In genomic region chr3:10173926-10174435, GRCh38 we compare ENCODE assay signal across 2 cellular contexts.
TF ChIP-seq lines count a peak whose summit lies in the region.

No MANE protein-coding gene starts in this region.

TF ChIP-seq in GM12878, 131 proteins besides CTCF, POLR2A, EP300 and RAD21 (continued from another document and continues in another):
- TF ChIP-seq CUX1 (IDR thresholded peaks at IDR 0.05; ENCODE audit: insufficient replicate concordance, low read depth, low read length) (no peak), CREB1 (IDR thresholded peaks at IDR 0.05; ENCODE audit: low read depth) (0 out of 2 replicates have a peak, but pooled peaks have one; percentile 17), ZNF622 (IDR thresholded peaks at IDR 0.05) (no peak), FOXK2 (IDR thresholded peaks at IDR 0.05) (no peak), IKZF1 (conservative IDR thresholded peaks at IDR 0.05) (peak; percentile 76), TBL1XR1 (IDR thresholded peaks at IDR 0.05; ENCODE audit: low read depth, low read length) (no peak), ZNF384 (IDR thresholded peaks at IDR 0.05; ENCODE audit: borderline replicate concordance, low read depth, low read length) (no peak), BRCA1 (IDR thresholded peaks at IDR 0.05; ENCODE audit: low read depth, low read length) (no peak), CHD1 (IDR thresholded peaks at IDR 0.05; ENCODE audit: low read depth, low read length) (no peak), ZNF274 (IDR thresholded peaks at IDR 0.05; ENCODE audit: insufficient read depth, insufficient read length) (no peak), MLLT1 (IDR thresholded peaks at IDR 0.05) (no peak), BHLHE40 (IDR thresholded peaks at IDR 0.05; ENCODE audit: borderline replicate concordance in 1 of 2, low read depth in 2 of 2, low read length in 1 of 2) (peak in 1 of 2 experiments; percentile 11; a peak in 1 of 4 replicates), ZBTB4 (CRISPR knock-in tag; IDR thresholded peaks at IDR 0.05) (no peak), PAX8 (IDR thresholded peaks at IDR 0.05) (no peak), TAF1 (IDR thresholded peaks at IDR 0.05; ENCODE audit: borderline replicate concordance, low read depth, low read length) (no peak)
- TF ChIP-seq, protein P1, sequence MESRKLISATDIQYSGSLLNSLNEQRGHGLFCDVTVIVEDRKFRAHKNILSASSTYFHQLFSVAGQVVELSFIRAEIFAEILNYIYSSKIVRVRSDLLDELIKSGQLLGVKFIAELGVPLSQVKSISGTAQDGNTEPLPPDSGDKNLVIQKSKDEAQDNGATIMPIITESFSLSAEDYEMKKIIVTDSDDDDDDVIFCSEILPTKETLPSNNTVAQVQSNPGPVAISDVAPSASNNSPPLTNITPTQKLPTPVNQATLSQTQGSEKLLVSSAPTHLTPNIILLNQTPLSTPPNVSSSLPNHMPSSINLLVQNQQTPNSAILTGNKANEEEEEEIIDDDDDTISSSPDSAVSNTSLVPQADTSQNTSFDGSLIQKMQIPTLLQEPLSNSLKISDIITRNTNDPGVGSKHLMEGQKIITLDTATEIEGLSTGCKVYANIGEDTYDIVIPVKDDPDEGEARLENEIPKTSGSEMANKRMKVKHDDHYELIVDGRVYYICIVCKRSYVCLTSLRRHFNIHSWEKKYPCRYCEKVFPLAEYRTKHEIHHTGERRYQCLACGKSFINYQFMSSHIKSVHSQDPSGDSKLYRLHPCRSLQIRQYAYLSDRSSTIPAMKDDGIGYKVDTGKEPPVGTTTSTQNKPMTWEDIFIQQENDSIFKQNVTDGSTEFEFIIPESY (IDR thresholded peaks at IDR 0.05) = no peak

TF ChIP-seq in HepG2, 621 proteins besides CTCF, POLR2A, EP300 and RAD21 (continued from another document and continues in another):
- TF ChIP-seq MLX (CRISPR knock-in tag; IDR thresholded peaks at IDR 0.05) (0 out of 2 replicates have a peak, but pooled peaks have one; percentile 27), ZNF552 (CRISPR knock-in tag; IDR thresholded peaks at IDR 0.05; ENCODE audit: borderline replicate concordance) (peak; percentile 97), ARID5B (CRISPR knock-in tag; IDR thresholded peaks at IDR 0.05) (peak; percentile 42; the same call in 1 of the 2 replicates), ATF7 (IDR thresholded peaks at IDR 0.05) (peak; percentile 87), ATF7 (CRISPR knock-in tag; IDR thresholded peaks at IDR 0.05) (peak; percentile 29; the same call in 1 of the 2 replicates), ZNF124 (CRISPR knock-in tag; IDR thresholded peaks at IDR 0.05) (0 out of 2 replicates have a peak, but pooled peaks have one; percentile 39), RBFOX2 (IDR thresholded peaks at IDR 0.05; ENCODE audit: low read depth, low read length) (0 out of 2 replicates have a peak, but pooled peaks have one; percentile 24), HMG20A (CRISPR knock-in tag; IDR thresholded peaks at IDR 0.05; ENCODE audit: borderline replicate concordance) (no peak), FOSL2 (CRISPR knock-in tag; IDR thresholded peaks at IDR 0.05) (peak; percentile 35; the same call in 1 of the 2 replicates), ZMYM4 (CRISPR knock-in tag; IDR thresholded peaks at IDR 0.05) (peak; percentile 48; the same call in 1 of the 2 replicates), PHF21A (CRISPR knock-in tag; IDR thresholded peaks at IDR 0.05) (peak; percentile 52; the same call in 1 of the 2 replicates), MYC (CRISPR knock-in tag; IDR thresholded peaks at IDR 0.05; ENCODE audit: borderline replicate concordance) (0 out of 2 replicates have a peak, but pooled peaks have one; percentile 10), STAT6 (CRISPR knock-in tag; IDR thresholded peaks at IDR 0.05; ENCODE audit: borderline replicate concordance) (no peak), ZNF678 (CRISPR knock-in tag; IDR thresholded peaks at IDR 0.05) (no peak), SALL1 (CRISPR knock-in tag; IDR thresholded peaks at IDR 0.05) (peak; percentile 18; the same call in 1 of the 2 replicates), ATF2 (CRISPR knock-in tag; IDR thresholded peaks at IDR 0.05) (peak; percentile 35; the same call in 1 of the 2 replicates), MXI1 (IDR thresholded peaks at IDR 0.05; ENCODE audit: borderline replicate concordance, low read depth, low read length) (no peak), NRL (CRISPR knock-in tag; IDR thresholded peaks at IDR 0.05; ENCODE audit: borderline replicate concordance) (no peak), ZSCAN9 (CRISPR knock-in tag; IDR thresholded peaks at IDR 0.05; ENCODE audit: borderline replicate concordance) (no peak), ZNF556 (CRISPR knock-in tag; IDR thresholded peaks at IDR 0.05; ENCODE audit: borderline replicate concordance) (peak; percentile 100), ZNF546 (CRISPR knock-in tag; conservative IDR thresholded peaks at IDR 0.05) (no peak)
- TF ChIP-seq, protein P2, sequence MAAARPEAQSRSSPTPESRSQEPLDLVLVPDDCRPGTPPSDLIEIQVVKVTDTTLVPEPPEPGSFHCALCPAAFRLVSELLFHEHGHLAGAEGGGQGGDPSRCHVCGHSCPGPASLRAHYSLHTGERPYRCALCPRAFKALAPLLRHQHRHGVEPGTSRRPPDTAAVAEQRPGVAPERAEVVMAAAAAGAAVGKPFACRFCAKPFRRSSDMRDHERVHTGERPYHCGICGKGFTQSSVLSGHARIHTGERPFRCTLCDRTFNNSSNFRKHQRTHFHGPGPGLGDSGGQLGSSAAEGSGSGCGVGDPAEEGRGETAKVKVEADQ (CRISPR knock-in tag; IDR thresholded peaks at IDR 0.05; ENCODE audit: borderline replicate concordance) = 0 out of 2 replicates have a peak, but pooled peaks have one; percentile 53
- TF ChIP-seq, protein P3, sequence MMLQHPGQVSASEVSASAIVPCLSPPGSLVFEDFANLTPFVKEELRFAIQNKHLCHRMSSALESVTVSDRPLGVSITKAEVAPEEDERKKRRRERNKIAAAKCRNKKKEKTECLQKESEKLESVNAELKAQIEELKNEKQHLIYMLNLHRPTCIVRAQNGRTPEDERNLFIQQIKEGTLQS (CRISPR knock-in tag; IDR thresholded peaks at IDR 0.05) = 0 out of 2 replicates have a peak, but pooled peaks have one; percentile 25
- TF ChIP-seq, protein P4, sequence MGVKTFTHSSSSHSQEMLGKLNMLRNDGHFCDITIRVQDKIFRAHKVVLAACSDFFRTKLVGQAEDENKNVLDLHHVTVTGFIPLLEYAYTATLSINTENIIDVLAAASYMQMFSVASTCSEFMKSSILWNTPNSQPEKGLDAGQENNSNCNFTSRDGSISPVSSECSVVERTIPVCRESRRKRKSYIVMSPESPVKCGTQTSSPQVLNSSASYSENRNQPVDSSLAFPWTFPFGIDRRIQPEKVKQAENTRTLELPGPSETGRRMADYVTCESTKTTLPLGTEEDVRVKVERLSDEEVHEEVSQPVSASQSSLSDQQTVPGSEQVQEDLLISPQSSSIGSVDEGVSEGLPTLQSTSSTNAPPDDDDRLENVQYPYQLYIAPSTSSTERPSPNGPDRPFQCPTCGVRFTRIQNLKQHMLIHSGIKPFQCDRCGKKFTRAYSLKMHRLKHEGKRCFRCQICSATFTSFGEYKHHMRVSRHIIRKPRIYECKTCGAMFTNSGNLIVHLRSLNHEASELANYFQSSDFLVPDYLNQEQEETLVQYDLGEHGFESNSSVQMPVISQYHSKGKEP (CRISPR knock-in tag; IDR thresholded peaks at IDR 0.05) = no peak
- TF ChIP-seq, protein P5, sequence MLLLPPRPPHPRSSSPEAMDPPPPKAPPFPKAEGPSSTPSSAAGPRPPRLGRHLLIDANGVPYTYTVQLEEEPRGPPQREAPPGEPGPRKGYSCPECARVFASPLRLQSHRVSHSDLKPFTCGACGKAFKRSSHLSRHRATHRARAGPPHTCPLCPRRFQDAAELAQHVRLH (CRISPR knock-in tag; IDR thresholded peaks at IDR 0.05; ENCODE audit: borderline replicate concordance, low read depth) = 0 out of 2 replicates have a peak, but pooled peaks have one; percentile 39
- TF ChIP-seq, protein P6, sequence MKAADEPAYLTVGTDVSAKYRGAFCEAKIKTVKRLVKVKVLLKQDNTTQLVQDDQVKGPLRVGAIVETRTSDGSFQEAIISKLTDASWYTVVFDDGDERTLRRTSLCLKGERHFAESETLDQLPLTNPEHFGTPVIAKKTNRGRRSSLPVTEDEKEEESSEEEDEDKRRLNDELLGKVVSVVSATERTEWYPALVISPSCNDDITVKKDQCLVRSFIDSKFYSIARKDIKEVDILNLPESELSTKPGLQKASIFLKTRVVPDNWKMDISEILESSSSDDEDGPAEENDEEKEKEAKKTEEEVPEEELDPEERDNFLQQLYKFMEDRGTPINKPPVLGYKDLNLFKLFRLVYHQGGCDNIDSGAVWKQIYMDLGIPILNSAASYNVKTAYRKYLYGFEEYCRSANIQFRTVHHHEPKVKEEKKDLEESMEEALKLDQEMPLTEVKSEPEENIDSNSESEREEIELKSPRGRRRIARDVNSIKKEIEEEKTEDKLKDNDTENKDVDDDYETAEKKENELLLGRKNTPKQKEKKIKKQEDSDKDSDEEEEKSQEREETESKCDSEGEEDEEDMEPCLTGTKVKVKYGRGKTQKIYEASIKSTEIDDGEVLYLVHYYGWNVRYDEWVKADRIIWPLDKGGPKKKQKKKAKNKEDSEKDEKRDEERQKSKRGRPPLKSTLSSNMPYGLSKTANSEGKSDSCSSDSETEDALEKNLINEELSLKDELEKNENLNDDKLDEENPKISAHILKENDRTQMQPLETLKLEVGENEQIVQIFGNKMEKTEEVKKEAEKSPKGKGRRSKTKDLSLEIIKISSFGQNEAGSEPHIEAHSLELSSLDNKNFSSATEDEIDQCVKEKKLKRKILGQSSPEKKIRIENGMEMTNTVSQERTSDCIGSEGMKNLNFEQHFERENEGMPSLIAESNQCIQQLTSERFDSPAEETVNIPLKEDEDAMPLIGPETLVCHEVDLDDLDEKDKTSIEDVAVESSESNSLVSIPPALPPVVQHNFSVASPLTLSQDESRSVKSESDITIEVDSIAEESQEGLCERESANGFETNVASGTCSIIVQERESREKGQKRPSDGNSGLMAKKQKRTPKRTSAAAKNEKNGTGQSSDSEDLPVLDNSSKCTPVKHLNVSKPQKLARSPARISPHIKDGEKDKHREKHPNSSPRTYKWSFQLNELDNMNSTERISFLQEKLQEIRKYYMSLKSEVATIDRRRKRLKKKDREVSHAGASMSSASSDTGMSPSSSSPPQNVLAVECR (CRISPR knock-in tag; IDR thresholded peaks at IDR 0.05; ENCODE audit: borderline replicate concordance) = peak; percentile 48; the same call in 1 of the 2 replicates
